1 cellular context compared by ENCODE assay signal in the genomic region with DNA sequence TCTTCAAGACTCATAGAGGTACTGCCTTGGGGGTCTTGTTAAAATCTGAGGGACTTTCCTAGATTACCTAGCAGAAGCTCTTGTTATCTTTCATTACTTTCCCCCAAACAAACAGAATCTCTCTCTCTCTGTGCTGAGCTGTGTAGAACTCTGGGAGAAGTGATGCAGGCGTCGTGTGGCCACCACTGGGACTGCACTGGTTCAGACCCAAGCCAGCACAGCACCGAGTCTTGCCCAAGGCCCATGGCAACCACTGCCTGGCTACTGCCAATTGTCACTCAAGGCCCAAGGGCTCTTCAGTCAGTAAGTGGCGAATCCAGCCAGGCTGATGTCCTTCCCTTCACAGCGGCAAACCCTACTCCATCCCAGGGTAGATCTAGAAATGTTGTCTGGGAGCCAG.
TF ChIP-seq lines count a peak whose summit lies in the region.

No MANE protein-coding gene starts in this region.

TF ChIP-seq in GM23338, 12 proteins besides CTCF, POLR2A, EP300 and RAD21 (continued from another document):
- no peak for TF ChIP-seq NANOG (IDR thresholded peaks at IDR 0.05; ENCODE audit: borderline replicate concordance)
- TF ChIP-seq JUNB (IDR thresholded peaks at IDR 0.05; ENCODE audit: unreplicated experiment): no peak
TF ChIP-seq in GM23338: peak in this region for 0.
